Comparison of ENCODE assay signal across 8 cellular contexts in genomic region chr2:47336259-47337238, GRCh38. TPM values are rescaled to one million over a fixed set of nuclear protein-coding genes. Genes with fewer than 3 reads are reported as not detected.
DNase-seq lines count a peak whose midpoint lies in the region; ATAC-seq and TF ChIP-seq lines count a peak whose summit lies in the region.

No MANE protein-coding gene starts in this region.

- no peaks in the 10 kb centered on the region for H3K9me3 ChIP-seq in HUES48 (ENCODE audit: control insufficient read depth, insufficient read depth, low read length)
- no peaks in the 10 kb centered on the region for H3K9me3 ChIP-seq in naive thymus-derived CD4-positive, alpha-beta T cell (ENCODE audit: control insufficient read depth in 2 of 3, low read length in 3 of 3)

- TF ChIP-seq POLR2A in GM18505 (IDR thresholded peaks at IDR 0.05; ENCODE audit: borderline replicate concordance, extremely low read depth, insufficient read depth, insufficient read length): no peak

- CTCF ChIA-PET in activated B cell treated with CpG ODN at 0.5 μM for 24 hours (lab: Charles Lee): interaction anchor here (0.8 to 6.6 kb wide), 8 partner anchors 13 to 770 kb away, joined by 3 to 99 read pairs (median 6); no protein-coding TSS in a partner anchor
- CTCF ChIA-PET in naive thymus-derived CD4-positive, alpha-beta T cell (lab: Charles Lee): interaction anchor here (0.6 to 4.6 kb wide), 5 partner anchors 8 to 783 kb away, joined by 3 to 83 read pairs (median 4); no protein-coding TSS in a partner anchor

- no peak for DNase-seq in activated B cell treated with CpG ODN at 0.5 μM for 24 hours
- no peak for DNase-seq in naive thymus-derived CD4-positive, alpha-beta T cell
- no peak for DNase-seq in epidermal melanocyte (ENCODE audit: insufficient read length, low spot score)
- no peak for DNase-seq in iPS-NIHi7 (ENCODE audit: extremely low spot score)

- H3K9ac ChIP-seq in HUES48 (ENCODE audit: low read depth, low read length): no peak overlapping the region

- H3K4me1 ChIP-seq in HUES48 (ENCODE audit: control insufficient read depth, insufficient read depth, low read length): peaks cover 31% of the 10 kb centered on the region
- no peaks in the 10 kb centered on the region for H3K4me1 ChIP-seq in naive thymus-derived CD4-positive, alpha-beta T cell (ENCODE audit: control insufficient read depth in 2 of 2, insufficient read depth in 2 of 2, low read length in 2 of 2)

- peak overlapping the region; percentile 62 for H3K27ac Mint-ChIP-seq in activated B cell treated with CpG ODN at 0.5 μM for 24 hours
- peak overlapping the region in 1 of 9 donors; percentile 73 for H3K27ac Mint-ChIP-seq in naive thymus-derived CD4-positive, alpha-beta T cell

- H3K36me3 ChIP-seq in HUES48 (ENCODE audit: control insufficient read depth, insufficient read depth, low read length): peaks cover 6% of the 10 kb centered on the region; the same call in 1 of the 2 replicates
- H3K36me3 ChIP-seq in naive thymus-derived CD4-positive, alpha-beta T cell (ENCODE audit: control insufficient read depth in 2 of 3, insufficient read depth in 3 of 3, low read length in 3 of 3): no peaks in the 10 kb centered on the region

- POLR2A ChIA-PET in activated B cell treated with CpG ODN at 0.5 μM for 24 hours (lab: Charles Lee): interaction anchor here (0.5 to 2.9 kb wide), 4 partner anchors 52 to 430 kb away, joined by 3 to 12 read pairs (median 4); no protein-coding TSS in a partner anchor
- POLR2A ChIA-PET in naive thymus-derived CD4-positive, alpha-beta T cell (lab: Charles Lee): no interaction called here

- TF ChIP-seq CTCF in activated B cell treated with CpG ODN at 0.5 μM for 24 hours (IDR thresholded peaks at IDR 0.05): no peak

- peak; percentile 63 for ATAC-seq in GM18505 (IDR thresholded peaks at IDR 0.05; ENCODE audit: unreplicated experiment)
- ATAC-seq in activated B cell treated with CpG ODN at 0.5 μM for 24 hours (ENCODE audit: low read depth): peak; percentile 68
- peak; percentile 63 for ATAC-seq in naive thymus-derived CD4-positive, alpha-beta T cell
- no peak for ATAC-seq in GM21447 (IDR thresholded peaks at IDR 0.05; ENCODE audit: unreplicated experiment)
- ATAC-seq in HG03354 (IDR thresholded peaks at IDR 0.05; ENCODE audit: poor library complexity, severe bottlenecking, unreplicated experiment): no peak

- no peaks in the 10 kb centered on the region for H3K27me3 ChIP-seq in HUES48 (ENCODE audit: control insufficient read depth, insufficient read depth, low read length)
- no peaks in the 10 kb centered on the region for H3K27me3 ChIP-seq in naive thymus-derived CD4-positive, alpha-beta T cell (ENCODE audit: control insufficient read depth in 2 of 2, insufficient read depth in 2 of 2, low read length in 2 of 2)

- peak overlapping the region; percentile 1 for H3K4me3 Mint-ChIP-seq in activated B cell treated with CpG ODN at 0.5 μM for 24 hours
- no peak overlapping the region for H3K4me3 Mint-ChIP-seq in naive thymus-derived CD4-positive, alpha-beta T cell

- H3K27ac ChIP-seq in HUES48 (ENCODE audit: low read depth, low read length): peak overlapping the region; percentile 48
- no peak overlapping the region for H3K27ac ChIP-seq in naive thymus-derived CD4-positive, alpha-beta T cell (ENCODE audit: low read depth, low read length)

- intact Hi-C loops in activated B cell treated with CpG ODN at 0.5 μM for 24 hours (cut with micrococcal nuclease): loop anchor here (5.0 to 10.0 kb wide), 2 partner anchors 328 to 446 kb away; partner anchors contain the start of gene MSH6
- intact Hi-C loops in naive thymus-derived CD4-positive, alpha-beta T cell (cut with micrococcal nuclease): no loop called here

- no peaks in the 10 kb centered on the region for H3K9me3 Mint-ChIP-seq in activated B cell treated with CpG ODN at 0.5 μM for 24 hours
- H3K9me3 Mint-ChIP-seq in naive thymus-derived CD4-positive, alpha-beta T cell: peaks cover 0 to 1% (median 0%) of the 10 kb centered on the region in 11 donors

- H3K4me3 ChIP-seq in HUES48 (ENCODE audit: low read depth, low read length): no peak overlapping the region
- H3K4me3 ChIP-seq in naive thymus-derived CD4-positive, alpha-beta T cell (ENCODE audit: low read length): no peak overlapping the region

- H3K27me3 Mint-ChIP-seq in activated B cell treated with CpG ODN at 0.5 μM for 24 hours: no peaks in the 10 kb centered on the region
- H3K27me3 Mint-ChIP-seq in naive thymus-derived CD4-positive, alpha-beta T cell: peaks cover 0 to 18% (median 5%) of the 10 kb centered on the region in 5 donors

- H3K4me1 Mint-ChIP-seq in activated B cell treated with CpG ODN at 0.5 μM for 24 hours: peaks cover 28% of the 10 kb centered on the region
- peaks cover 0 to 4% (median 0%) of the 10 kb centered on the region in 7 donors for H3K4me1 Mint-ChIP-seq in naive thymus-derived CD4-positive, alpha-beta T cell

- H3K36me3 Mint-ChIP-seq in activated B cell treated with CpG ODN at 0.5 μM for 24 hours (ENCODE audit: low read depth): no peaks in the 10 kb centered on the region
- H3K36me3 Mint-ChIP-seq in naive thymus-derived CD4-positive, alpha-beta T cell: no peaks in the 10 kb centered on the region

RNA-seq across cellular contexts. Expression of gene EPCAM, which starts 32.6 kb away (rescaled TPM):
- total RNA-seq in activated B cell treated with CpG ODN at 0.5 μM for 24 hours: not detected in 2 replicates
- total RNA-seq in naive thymus-derived CD4-positive, alpha-beta T cell: not detected
- polyA plus RNA-seq in naive thymus-derived CD4-positive, alpha-beta T cell: not detected

Comparison
In these comparisons a context has a peak if more than half of its experiments do, and no peak if none do; other contexts are left out.
1. ATAC-seq: peak in GM18505 (single experiment), activated B cell treated with CpG ODN at 0.5 μM for 24 hours (single experiment) and naive thymus-derived CD4-positive, alpha-beta T cell (single experiment); none in GM21447 (single experiment) and HG03354 (single experiment).